ENCODE assay signal across 13 cellular contexts in the genomic region with DNA sequence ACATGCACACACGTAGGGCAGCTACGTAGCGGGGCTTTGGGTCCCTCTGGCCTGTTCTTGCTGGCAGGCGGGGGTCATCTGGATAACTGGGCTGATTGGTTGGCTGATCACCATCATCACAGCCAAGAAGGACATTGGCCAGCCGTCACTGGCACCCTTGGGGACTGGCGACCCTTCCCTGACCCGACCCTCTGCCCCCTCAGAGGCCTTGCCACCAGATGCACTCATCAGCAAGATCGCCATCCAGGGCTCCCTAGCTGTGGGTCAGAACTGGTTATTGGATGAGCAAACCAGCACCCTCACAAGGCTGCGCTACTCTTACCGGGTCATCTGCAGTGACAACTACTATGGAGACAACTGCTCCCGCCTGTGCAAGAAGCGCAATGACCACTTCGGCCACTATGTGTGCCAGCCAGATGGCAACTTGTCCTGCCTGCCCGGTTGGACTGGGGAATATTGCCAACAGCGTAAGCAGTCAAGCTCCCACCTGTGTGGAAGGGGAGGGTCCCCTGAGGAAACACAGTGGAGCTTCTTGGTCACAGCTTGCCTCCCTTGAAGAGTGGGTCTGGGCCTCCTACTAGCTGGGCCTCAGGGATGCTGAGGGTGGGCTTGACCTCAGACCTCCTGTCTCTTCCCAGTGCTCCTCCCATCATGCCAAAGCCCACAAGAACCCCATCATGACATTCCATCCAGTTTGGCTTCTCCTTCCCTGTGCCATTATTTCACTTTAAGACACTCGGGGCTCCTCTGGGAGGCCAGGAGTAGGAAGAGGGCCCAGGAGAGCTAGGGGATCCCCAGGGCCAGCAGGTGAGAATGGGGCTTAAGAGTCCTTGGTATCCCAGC. TPM values are rescaled to one million over a fixed set of nuclear protein-coding genes. Genes with fewer than 3 reads are reported as not detected.
DNase-seq lines count a peak whose midpoint lies in the region; ATAC-seq and TF ChIP-seq lines count a peak whose summit lies in the region.
"Had no signal": no experiment of that assay in that cellular context is flagged by ENCODE, and none has a peak within 500 bp of the region (broad histone marks: within the 10 kb centered on the region; RNA-seq: fewer than 3 reads in every experiment).

No MANE protein-coding gene starts in this region.

- H3K4me3 ChIP-seq in BLaER1 (0 out of 2 replicates have a peak overlapping the region, but pooled peaks have one; percentile 65), esophagus (ENCODE audit: low read depth in 1 of 2, low read length in 2 of 2) (peak overlapping the region; percentile 15 to 41), neural progenitor cell (no peak overlapping the region)
- H3K4me3 ChIP-seq: body of pancreas had no signal

- H3K27ac Mint-ChIP-seq in IgD-negative memory B cell (peak overlapping the region in 1 of 3 donors; percentile 59), neural progenitor cell (no peak overlapping the region)
- H3K27ac Mint-ChIP-seq: activated CD8-positive, alpha-beta T cell treated with anti-CD3 and anti-CD28 coated beads for 36 hours had no signal

- H3K27me3 Mint-ChIP-seq in IgD-negative memory B cell (peaks cover 43% of the 10 kb centered on the region), neural progenitor cell (ENCODE audit: insufficient read depth, low read depth) (peaks cover 60% of the 10 kb centered on the region)

- H3K4me3 Mint-ChIP-seq in IgD-negative memory B cell (peak overlapping the region in 3 of 4 donors; percentile 57 to 89 (median 75)), neural progenitor cell (peak overlapping the region; percentile 84)
- H3K4me3 Mint-ChIP-seq: activated CD8-positive, alpha-beta T cell treated with anti-CD3 and anti-CD28 coated beads for 36 hours had no signal

- H3K9ac ChIP-seq in BLaER1, result no peak overlapping the region
- no peak overlapping the region for H3K9ac ChIP-seq in neural progenitor cell

- no peaks in the 10 kb centered on the region for H3K9me3 Mint-ChIP-seq in IgD-negative memory B cell
- no peaks in the 10 kb centered on the region for H3K9me3 Mint-ChIP-seq in neural progenitor cell
- H3K9me3 Mint-ChIP-seq: activated CD8-positive, alpha-beta T cell treated with anti-CD3 and anti-CD28 coated beads for 36 hours had no signal

- 72 to 74% methylated on average over 16 of the region's 16 CpGs for WGBS in esophagus, 2 donors

- H3K4me1 ChIP-seq in BLaER1 (peaks cover 71% of the 10 kb centered on the region), esophagus (ENCODE audit: control insufficient read depth in 2 of 2, insufficient read depth in 2 of 2, low read length in 1 of 2) (peaks cover 13 to 19% of the 10 kb centered on the region in 2 donors), neural progenitor cell (peaks cover 42% of the 10 kb centered on the region)

- peaks cover 23 to 27% (median 26%) of the 10 kb centered on the region in 3 donors for H3K4me1 Mint-ChIP-seq in IgD-negative memory B cell
- H3K4me1 Mint-ChIP-seq in neural progenitor cell, result peaks cover 33% of the 10 kb centered on the region

- H3K4me2 ChIP-seq in BLaER1 (peak overlapping the region; percentile 99), neural progenitor cell (peak overlapping the region; percentile 82)

- no peak for ATAC-seq in left lobe of liver

- no peak overlapping the region for H2AFZ ChIP-seq in neural progenitor cell (replicated peaks)

- no peaks in the 10 kb centered on the region for H3K9me3 ChIP-seq in BLaER1
- H3K9me3 ChIP-seq in esophagus (ENCODE audit: control insufficient read depth in 2 of 2, insufficient read depth in 1 of 2, low read depth in 1 of 2, low read length in 1 of 2), result no peaks in the 10 kb centered on the region
- no peaks in the 10 kb centered on the region for H3K9me3 ChIP-seq in neural progenitor cell (ENCODE audit: low read depth)
- H3K9me3 ChIP-seq: body of pancreas had no signal

- no peak overlapping the region for H3K27ac ChIP-seq in BLaER1
- H3K27ac ChIP-seq in esophagus (ENCODE audit: low read depth in 2 of 2, low read length in 1 of 2), result peak overlapping the region in 1 of 2 donors; percentile 1
- no peak overlapping the region for H3K27ac ChIP-seq in neural progenitor cell

- TF ChIP-seq CTCF in neural progenitor cell (IDR thresholded peaks at IDR 0.05), result no peak

- H4K20me1 ChIP-seq in BLaER1 (peaks cover 44% of the 10 kb centered on the region), neural progenitor cell (ENCODE audit: low read depth) (peaks cover 45% of the 10 kb centered on the region)

- peaks cover 4% of the 10 kb centered on the region for H3K36me3 Mint-ChIP-seq in IgD-negative memory B cell
- H3K36me3 Mint-ChIP-seq in neural progenitor cell, result no peaks in the 10 kb centered on the region

- no peaks in the 10 kb centered on the region for H3K79me2 ChIP-seq in neural progenitor cell (ENCODE audit: low read depth)

- peaks cover 67% of the 10 kb centered on the region for H3K27me3 ChIP-seq in BLaER1
- H3K27me3 ChIP-seq in esophagus (ENCODE audit: control insufficient read depth in 1 of 2, insufficient read depth in 2 of 2, low read length in 2 of 2), result peaks cover 0 to 15% of the 10 kb centered on the region in 2 donors
- peaks cover 90% of the 10 kb centered on the region for H3K27me3 ChIP-seq in neural progenitor cell

- H3F3A ChIP-seq in neural progenitor cell (ENCODE audit: low read depth), result peaks cover 25% of the 10 kb centered on the region

- H3K36me3 ChIP-seq in BLaER1 (no peaks in the 10 kb centered on the region), esophagus (ENCODE audit: control insufficient read depth in 2 of 2, insufficient read depth in 2 of 2, low read length in 1 of 2) (peaks cover 0 to 3% of the 10 kb centered on the region in 2 donors), neural progenitor cell (no peaks in the 10 kb centered on the region)

- DNase-seq in neural progenitor cell (ENCODE audit: low spot score) (no peak), activated gamma-delta T cell (lab: John Stamatoyannopoulos, UW) (no peak), left lobe of liver (ENCODE audit: low spot score) (no peak), NOMO-1 treated with dmso at 0.1 percent for 144 hours (lab: John Stamatoyannopoulos, UW; ENCODE audit: unreplicated experiment) (no peak), activated T-cell treated with anti-CD3 and anti-CD28 coated beads for 4 hours (no peak)
- DNase-seq: DMS 273 treated with DMSO at 0.1 percent for 48 hours, NCI-H1436 treated with DMSO at 0.1 percent for 48 hours, posterior cingulate gyrus had no signal

RNA-seq across cellular contexts. Expression of gene DLL4, which starts 2.4 kb away (rescaled TPM):
- polyA plus RNA-seq in IgD-negative memory B cell (not detected), esophagus (1 to 10 TPM; 1.8 to 1.9 TPM)
- total RNA-seq in neural progenitor cell (ENCODE audit: low replicate concordance) (0.12 TPM in 1 of 2 replicates, not detected in the other), left lobe of liver (3.7 TPM)
- total RNA-seq: activated CD8-positive, alpha-beta T cell treated with anti-CD3 and anti-CD28 coated beads for 36 hours had no signal

RNA-seq across cellular contexts. Expression of gene CHAC1, which starts 21.8 kb away (rescaled TPM):
- polyA plus RNA-seq in IgD-negative memory B cell (0.84 TPM), esophagus (10 to 100 TPM; 21.1 to 70.9 TPM)
- total RNA-seq in neural progenitor cell (ENCODE audit: low replicate concordance) (2.4 and 4.8 TPM in 2 replicates), left lobe of liver (1.1 TPM)

RNA-seq across cellular contexts. Expression of gene VPS18, which starts 37.3 kb away (rescaled TPM):
- polyA plus RNA-seq in IgD-negative memory B cell (27.0 TPM), esophagus (1 to 10 TPM; 6.8 to 7.6 TPM)
- total RNA-seq in neural progenitor cell (ENCODE audit: low replicate concordance) (8.0 and 22.2 TPM in 2 replicates), left lobe of liver (10.3 TPM)

RNA-seq across cellular contexts. Expression of gene RHOV, which starts 57.5 kb away (rescaled TPM):
- polyA plus RNA-seq in IgD-negative memory B cell (not detected), esophagus (100 to 1,000 TPM; 137 to 138 TPM)
- total RNA-seq in neural progenitor cell (ENCODE audit: low replicate concordance) (1.2 TPM in 1 of 2 replicates, not detected in the other), left lobe of liver (not detected)
